In the genomic region with DNA sequence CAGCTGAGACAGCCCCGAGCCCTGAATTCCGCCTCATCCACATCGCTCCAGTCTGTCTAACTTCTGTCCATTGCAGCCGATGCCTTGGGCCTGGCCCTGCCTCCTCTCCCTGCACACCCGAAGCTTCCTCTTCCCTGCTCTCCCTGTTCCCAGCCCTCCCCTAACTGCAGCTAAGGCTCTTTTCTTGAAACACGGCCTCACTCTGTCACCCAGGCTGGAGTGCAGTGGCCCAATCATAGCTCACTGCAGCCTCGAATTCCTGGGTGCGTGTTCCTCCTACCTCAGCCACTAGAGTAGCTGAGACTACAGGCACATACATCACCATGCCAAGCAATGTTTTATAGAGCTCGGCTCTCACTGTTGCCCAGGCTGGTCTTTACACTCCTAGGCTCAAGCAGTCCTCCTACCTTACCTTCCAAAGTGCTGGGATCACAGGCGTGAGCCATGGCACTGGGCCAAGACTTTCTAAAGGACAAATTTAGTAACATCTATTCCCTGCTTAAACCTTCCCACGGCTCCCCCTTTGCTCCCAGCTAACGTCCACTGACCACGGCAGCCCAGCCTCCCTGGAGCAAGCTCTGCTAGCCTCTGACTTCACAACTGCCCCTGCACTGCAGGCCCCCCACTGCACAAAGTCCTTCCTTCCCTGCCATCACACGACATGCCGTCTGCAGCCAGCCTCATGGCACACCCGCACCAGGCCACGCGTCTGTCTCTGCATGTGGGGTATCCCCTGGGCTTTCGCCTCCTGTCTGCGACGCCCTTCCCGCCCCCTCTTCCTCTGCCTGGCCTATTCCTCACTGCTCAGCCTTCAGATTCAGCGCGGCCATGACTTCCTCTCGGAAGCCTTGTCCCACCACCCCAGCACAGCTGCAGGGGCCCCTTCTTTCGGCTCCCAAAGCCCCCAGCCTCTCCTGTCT, we compare ENCODE assay signal across 15 cellular contexts. TPM values are rescaled to one million over a fixed set of nuclear protein-coding genes. Genes with fewer than 3 reads are reported as not detected.
A peak's percentile ranks its signal among the peaks of the same experiment; 100 is the strongest.
DNase-seq lines count a peak whose midpoint lies in the region; ATAC-seq and TF ChIP-seq lines count a peak whose summit lies in the region.
"Had no signal": no experiment of that assay in that cellular context is flagged by ENCODE, and none has a peak within 500 bp of the region (broad histone marks: within the 10 kb centered on the region; RNA-seq: fewer than 3 reads in every experiment).

No MANE protein-coding gene starts in this region.

- 32 to 50% (median 41%) methylated on average over 24 to 26 of the region's 26 CpGs for WGBS in heart left ventricle, 4 donors

- intact Hi-C loops in heart left ventricle (cut with DNase I) = no loop called here

- no peaks in the 10 kb centered on the region for H3K27me3 ChIP-seq in heart left ventricle
- H3K27me3 ChIP-seq: BE2C had no signal

- peak overlapping the region; percentile 31 for H3K27ac Mint-ChIP-seq in osteocyte (ENCODE audit: unreplicated experiment)
- H3K27ac Mint-ChIP-seq: stimulated activated memory B cell treated with anti-CD40 and anti-IgM and Interleukin-4, amounts not matched to agents 10 μg/mL and 1 μg/mL and 100 μg/mL, for 72 hours had no signal

- H3K27ac ChIP-seq in heart left ventricle = peak overlapping the region in 2 of 12 donors; percentile 22 to 46
- H3K27ac ChIP-seq: parathyroid adenoma had no signal

- H3K4me1 Mint-ChIP-seq in osteocyte (ENCODE audit: unreplicated experiment) = peaks cover 19% of the 10 kb centered on the region

- H3K4me1 ChIP-seq in heart left ventricle = peaks cover 0 to 22% (median 17%) of the 10 kb centered on the region in 12 donors
- H3K4me1 ChIP-seq: BE2C, parathyroid adenoma had no signal

- H3K36me3 ChIP-seq in heart left ventricle = no peaks in the 10 kb centered on the region
- H3K36me3 ChIP-seq: BE2C had no signal

- ATAC-seq in heart left ventricle (peak; percentile 24 to 65 (median 54)), HG02798 (IDR thresholded peaks at IDR 0.05; ENCODE audit: poor library complexity, unreplicated experiment) (no peak), GM19324 (IDR thresholded peaks at IDR 0.05; ENCODE audit: low FRiP score, unreplicated experiment) (no peak)
- ATAC-seq: stimulated activated memory B cell treated with anti-CD40 and anti-IgM and Interleukin-4, amounts not matched to agents 10 μg/mL and 1 μg/mL and 100 μg/mL, for 72 hours had no signal

- H3K4me3 ChIP-seq in heart left ventricle = no peak overlapping the region

- H3K9me3 Mint-ChIP-seq in osteocyte (ENCODE audit: unreplicated experiment) = no peaks in the 10 kb centered on the region
- H3K9me3 Mint-ChIP-seq: IgD-negative memory B cell; stimulated activated memory B cell treated with anti-CD40 and anti-IgM and Interleukin-4, amounts not matched to agents 10 μg/mL and 1 μg/mL and 100 μg/mL, for 72 hours had no signal

- TF ChIP-seq CTCF in heart left ventricle (IDR thresholded peaks at IDR 0.05) = no peak
- TF ChIP-seq CTCF in osteocyte (IDR thresholded peaks at IDR 0.05) = no peak

- no peaks in the 10 kb centered on the region for H3K36me3 Mint-ChIP-seq in osteocyte (ENCODE audit: unreplicated experiment)
- H3K36me3 Mint-ChIP-seq: IgD-negative memory B cell; stimulated activated memory B cell treated with anti-CD40 and anti-IgM and Interleukin-4, amounts not matched to agents 10 μg/mL and 1 μg/mL and 100 μg/mL, for 72 hours had no signal

- no peak overlapping the region for H3K4me3 Mint-ChIP-seq in osteocyte (ENCODE audit: unreplicated experiment)
- H3K4me3 Mint-ChIP-seq: IgD-negative memory B cell; stimulated activated memory B cell treated with anti-CD40 and anti-IgM and Interleukin-4, amounts not matched to agents 10 μg/mL and 1 μg/mL and 100 μg/mL, for 72 hours had no signal

- H3K9me3 ChIP-seq in heart left ventricle = no peaks in the 10 kb centered on the region
- H3K9me3 ChIP-seq: BE2C had no signal

- DNase-seq in DMS79 treated with DMSO at 0.1 percent for 48 hours (lab: John Stamatoyannopoulos, UW) = peak; percentile 55
- DNase-seq in RKO (ENCODE audit: low spot score) = peak; percentile 35
- DNase-seq in heart left ventricle = peak in 1 of 5 donors; percentile 40
- DNase-seq in osteocyte (ENCODE audit: extremely low spot score, unreplicated experiment) = no peak
- DNase-seq in T-helper 1 cell = no peak
- DNase-seq in pons (ENCODE audit: low spot score) = no peak
- DNase-seq: activated CD4-positive, alpha-beta T cell treated with anti-CD3 and anti-CD28 coated beads, Interleukin-2, amount 50 U/mL, for 1 hour; NCI-H1930; stimulated activated CD4-positive, alpha-beta T cell treated with anti-CD3 and anti-CD28 coated beads, Interleukin-2, amount 100 ng/mL, for 24 hours had no signal

- peaks cover 9% of the 10 kb centered on the region for H3K27me3 Mint-ChIP-seq in osteocyte (ENCODE audit: unreplicated experiment)

- TF ChIP-seq POLR2A in heart left ventricle (IDR thresholded peaks at IDR 0.05) = no peak

RNA-seq across cellular contexts. Expression of a gene that starts 28.6 kb away (rescaled TPM):
- total RNA-seq in heart left ventricle = 1 to 10 TPM in 3 of 9 donors, under 1 TPM in 6; 0.11 to 1.8 (median 0.69) TPM
- polyA plus RNA-seq in heart left ventricle = under 1 TPM; 0.27 to 0.67 TPM
- 0.68 and 1.0 TPM in 2 replicates for total RNA-seq in osteocyte
- polyA plus RNA-seq: IgD-negative memory B cell had no signal

RNA-seq across cellular contexts. Expression of a gene that starts 58.7 kb away (rescaled TPM):
- total RNA-seq in heart left ventricle (10 to 100 TPM; 12.1 to 93.8 (median 23.7) TPM), osteocyte (26.3 and 31.1 TPM in 2 replicates)
- polyA plus RNA-seq in heart left ventricle = 10 to 100 TPM; 15.9 to 23.1 TPM
- polyA plus RNA-seq: IgD-negative memory B cell had no signal

Comparison
In these comparisons a context has a peak if more than half of its experiments do, and no peak if none do; other contexts are left out.
1. DNase-seq: peak in DMS79 treated with DMSO at 0.1 percent for 48 hours (single experiment) and RKO (single experiment); none in osteocyte (single experiment), T-helper 1 cell (0 of 5) and pons (single experiment).
2. ATAC-seq: peak in heart left ventricle (4 of 4); none in HG02798 (single experiment) and GM19324 (single experiment).